Comparison of ENCODE assay signal across 29 cellular contexts in genomic region chr4:144872508-144873293, GRCh38.
DNase-seq lines count a peak whose midpoint lies in the region; ATAC-seq, FAIRE-seq and TF ChIP-seq lines count a peak whose summit lies in the region.
"Had no signal": no experiment of that assay in that cellular context is flagged by ENCODE, and none has a peak within 500 bp of the region (broad histone marks: within the 10 kb centered on the region; RNA-seq: fewer than 3 reads in every experiment).

No MANE protein-coding gene starts in this region.

- H3K27me3 ChIP-seq in astrocyte (ENCODE audit: insufficient read depth, low read length) (no peaks in the 10 kb centered on the region), endothelial cell of umbilical vein (ENCODE audit: control insufficient read depth in 2 of 2, insufficient read depth in 2 of 2, low read length in 2 of 2) (no peaks in the 10 kb centered on the region), tibial artery (no peaks in the 10 kb centered on the region)
- H3K27me3 ChIP-seq in effector memory CD4-positive, alpha-beta T cell (replicated peaks; ENCODE audit: control insufficient read depth, insufficient read depth, low read length, poor library complexity, severe bottlenecking) = no peaks in the 10 kb centered on the region
- no peaks in the 10 kb centered on the region for H3K27me3 ChIP-seq in naive thymus-derived CD4-positive, alpha-beta T cell (ENCODE audit: control insufficient read depth in 2 of 2, insufficient read depth in 2 of 2, low read length in 2 of 2)
- H3K27me3 ChIP-seq: BLaER1 treated with 17β-estradiol and CSF1 and Interleukin-3, amounts not matched to agents 10 nM and 100 nM; neural progenitor cell; transverse colon had no signal

- dilution Hi-C loops in endothelial cell of umbilical vein (cut with MboI; ENCODE audit: extremely low pct_ligation_motif_present, low sequenced_read_pairs) = no loop called here

- H3K9me1 ChIP-seq in endothelial cell of umbilical vein (replicated peaks; ENCODE audit: control insufficient read depth, extremely low read depth, insufficient read depth, low read length) = no peaks in the 10 kb centered on the region

- H3K27me3 Mint-ChIP-seq in astrocyte (ENCODE audit: low read depth, unreplicated experiment) = no peaks in the 10 kb centered on the region
- peaks cover 0 to 11% (median 0%) of the 10 kb centered on the region in 5 donors for H3K27me3 Mint-ChIP-seq in naive thymus-derived CD4-positive, alpha-beta T cell
- H3K27me3 Mint-ChIP-seq: stimulated activated naive CD8-positive, alpha-beta T cell treated with anti-CD3 and anti-CD28 coated beads, Interleukin-15, amount 100 ng/mL, for 72 hours had no signal

- no peaks in the 10 kb centered on the region for H3K9me3 ChIP-seq in astrocyte (ENCODE audit: insufficient read depth, low read depth, low read length)
- no peaks in the 10 kb centered on the region for H3K9me3 ChIP-seq in endothelial cell of umbilical vein (replicated peaks; ENCODE audit: control insufficient read depth, insufficient read depth, low read length)
- H3K9me3 ChIP-seq in tibial artery = no peaks in the 10 kb centered on the region
- no peaks in the 10 kb centered on the region for H3K9me3 ChIP-seq in effector memory CD4-positive, alpha-beta T cell (ENCODE audit: control insufficient read depth, low read length)
- H3K9me3 ChIP-seq in naive thymus-derived CD4-positive, alpha-beta T cell (ENCODE audit: control insufficient read depth in 2 of 3, low read length in 3 of 3) = no peaks in the 10 kb centered on the region
- H3K9me3 ChIP-seq: BLaER1 treated with 17β-estradiol and CSF1 and Interleukin-3, amounts not matched to agents 10 nM and 100 nM; transverse colon had no signal

- no peak for TF ChIP-seq CTCF in astrocyte (IDR thresholded peaks at IDR 0.05; ENCODE audit: insufficient read depth, low read depth, low read length)
- no peak for TF ChIP-seq CTCF in endothelial cell of umbilical vein (IDR thresholded peaks at IDR 0.05; ENCODE audit: extremely low read depth in 1 of 2, insufficient read depth in 1 of 2, low read depth in 1 of 2, low read length in 2 of 2)
- no peak for TF ChIP-seq CTCF in tibial artery (IDR thresholded peaks at IDR 0.05)

- intact Hi-C loops in endothelial cell of umbilical vein (cut with micrococcal nuclease) = no loop called here
- intact Hi-C loops in left colon (cut with DNase I, micrococcal nuclease) = no loop called here
- intact Hi-C loops in tibial artery (cut with DNase I; ENCODE audit: low total_unique reads) = no loop called here
- intact Hi-C loops in naive thymus-derived CD4-positive, alpha-beta T cell (cut with micrococcal nuclease) = no loop called here

- H3K9me3 Mint-ChIP-seq in astrocyte (ENCODE audit: unreplicated experiment) = no peaks in the 10 kb centered on the region
- H3K9me3 Mint-ChIP-seq in naive thymus-derived CD4-positive, alpha-beta T cell = peaks cover 0 to 11% (median under 1%) of the 10 kb centered on the region in 11 donors
- H3K9me3 Mint-ChIP-seq: neural progenitor cell had no signal

- no peak for FAIRE-seq in astrocyte (lab: Jason Lieb, UNC)
- no peak for FAIRE-seq in endothelial cell of umbilical vein (lab: Jason Lieb, UNC)
- FAIRE-seq: bronchial epithelial cell, colon, frontal cortex, GM12878 had no signal

- H3K27ac ChIP-seq in astrocyte (ENCODE audit: low read depth, low read length) (no peak overlapping the region), endothelial cell of umbilical vein (ENCODE audit: insufficient read depth, low read depth, low read length) (no peak overlapping the region), tibial artery (peak overlapping the region; percentile 9 to 19)
- H3K27ac ChIP-seq in effector memory CD4-positive, alpha-beta T cell (ENCODE audit: insufficient read depth, low read length, poor library complexity, severe bottlenecking) = no peak overlapping the region
- H3K27ac ChIP-seq in naive thymus-derived CD4-positive, alpha-beta T cell (ENCODE audit: low read depth, low read length) = no peak overlapping the region
- H3K27ac ChIP-seq: BLaER1 treated with 17β-estradiol and CSF1 and Interleukin-3, amounts not matched to agents 10 nM and 100 nM; neural progenitor cell; transverse colon had no signal

- TF ChIP-seq POLR2A in endothelial cell of umbilical vein (IDR thresholded peaks at IDR 0.05; ENCODE audit: low read depth, low read length) = no peak

- H3K27ac Mint-ChIP-seq in astrocyte (ENCODE audit: unreplicated experiment) = no peak overlapping the region
- no peak overlapping the region for H3K27ac Mint-ChIP-seq in naive thymus-derived CD4-positive, alpha-beta T cell
- H3K27ac Mint-ChIP-seq: H9; neural progenitor cell; stimulated activated naive CD8-positive, alpha-beta T cell treated with anti-CD3 and anti-CD28 coated beads, Interleukin-15, amount 100 ng/mL, for 72 hours had no signal

- CTCF ChIA-PET in endothelial cell of umbilical vein (lab: Charles Lee) = interaction anchor here (1.5 kb wide), 1 partner anchor 15 kb away, joined by 4 read pairs; no protein-coding TSS in a partner anchor
- CTCF ChIA-PET in naive thymus-derived CD4-positive, alpha-beta T cell (lab: Charles Lee) = no interaction called here

- H3K36me3 Mint-ChIP-seq in astrocyte (ENCODE audit: low read depth, unreplicated experiment) = no peaks in the 10 kb centered on the region
- no peaks in the 10 kb centered on the region for H3K36me3 Mint-ChIP-seq in naive thymus-derived CD4-positive, alpha-beta T cell
- H3K36me3 Mint-ChIP-seq: neural progenitor cell had no signal

- H3K4me1 Mint-ChIP-seq in astrocyte (ENCODE audit: low read depth, unreplicated experiment) = no peaks in the 10 kb centered on the region
- no peaks in the 10 kb centered on the region for H3K4me1 Mint-ChIP-seq in naive thymus-derived CD4-positive, alpha-beta T cell
- H3K4me1 Mint-ChIP-seq: H9; neural progenitor cell; stimulated activated naive CD8-positive, alpha-beta T cell treated with anti-CD3 and anti-CD28 coated beads, Interleukin-15, amount 100 ng/mL, for 72 hours had no signal

- H3K4me2 ChIP-seq in astrocyte (ENCODE audit: low read length) (no peak overlapping the region), endothelial cell of umbilical vein (ENCODE audit: insufficient read depth, low read length) (no peak overlapping the region)
- H3K4me2 ChIP-seq: BLaER1 treated with 17β-estradiol and CSF1 and Interleukin-3, amounts not matched to agents 10 nM and 100 nM; neural progenitor cell had no signal

- H3K4me3 ChIP-seq in astrocyte (ENCODE audit: insufficient read depth, low read depth, low read length) (no peak overlapping the region), endothelial cell of umbilical vein (replicated peaks in 1 of 3; ENCODE audit: insufficient read depth in 1 of 3, low read depth in 1 of 3, low read length in 3 of 3) (no peak overlapping the region), tibial artery (peak overlapping the region in 1 of 2 donors; percentile 10)
- no peak overlapping the region for H3K4me3 ChIP-seq in effector memory CD4-positive, alpha-beta T cell (ENCODE audit: insufficient read depth, low read depth, low read length, poor library complexity, severe bottlenecking)
- no peak overlapping the region for H3K4me3 ChIP-seq in naive thymus-derived CD4-positive, alpha-beta T cell (ENCODE audit: low read length)
- H3K4me3 ChIP-seq: BLaER1 treated with 17β-estradiol and CSF1 and Interleukin-3, amounts not matched to agents 10 nM and 100 nM; GM12878; neural progenitor cell; transverse colon had no signal

- ATAC-seq in left colon = peak; percentile 41
- ATAC-seq in naive thymus-derived CD4-positive, alpha-beta T cell = no peak
- ATAC-seq: activated CD4-positive, CD25-positive, alpha-beta regulatory T cell treated with anti-CD3 and anti-CD28 coated beads, Interleukin-2, amount 50 U/mL, for 24 hours; GM12878; stimulated activated naive CD8-positive, alpha-beta T cell treated with anti-CD3 and anti-CD28 coated beads, Interleukin-15, amount 100 ng/mL, for 72 hours had no signal

- H3K4me1 ChIP-seq in astrocyte (ENCODE audit: insufficient read depth, low read length) = no peaks in the 10 kb centered on the region
- no peaks in the 10 kb centered on the region for H3K4me1 ChIP-seq in endothelial cell of umbilical vein (ENCODE audit: control insufficient read depth, extremely low read depth, insufficient read depth, low read length)
- H3K4me1 ChIP-seq in tibial artery = peaks cover 0 to 14% (median 0%) of the 10 kb centered on the region in 4 donors
- no peaks in the 10 kb centered on the region for H3K4me1 ChIP-seq in effector memory CD4-positive, alpha-beta T cell (ENCODE audit: control insufficient read depth, insufficient read depth, low read length, poor library complexity, severe bottlenecking)
- H3K4me1 ChIP-seq in naive thymus-derived CD4-positive, alpha-beta T cell (ENCODE audit: control insufficient read depth in 2 of 2, insufficient read depth in 2 of 2, low read length in 2 of 2) = no peaks in the 10 kb centered on the region
- H3K4me1 ChIP-seq: BLaER1 treated with 17β-estradiol and CSF1 and Interleukin-3, amounts not matched to agents 10 nM and 100 nM; neural progenitor cell; transverse colon had no signal

- no peaks in the 10 kb centered on the region for H3K36me3 ChIP-seq in astrocyte (ENCODE audit: insufficient read depth, low read length)
- no peaks in the 10 kb centered on the region for H3K36me3 ChIP-seq in endothelial cell of umbilical vein (ENCODE audit: control insufficient read depth in 2 of 2, extremely low read depth in 1 of 2, insufficient read depth in 2 of 2, low read length in 2 of 2)
- H3K36me3 ChIP-seq in tibial artery = no peaks in the 10 kb centered on the region
- no peaks in the 10 kb centered on the region for H3K36me3 ChIP-seq in effector memory CD4-positive, alpha-beta T cell (ENCODE audit: control insufficient read depth, insufficient read depth, low read length)
- no peaks in the 10 kb centered on the region for H3K36me3 ChIP-seq in naive thymus-derived CD4-positive, alpha-beta T cell (ENCODE audit: control insufficient read depth in 2 of 3, insufficient read depth in 3 of 3, low read length in 3 of 3)
- H3K36me3 ChIP-seq: BLaER1 treated with 17β-estradiol and CSF1 and Interleukin-3, amounts not matched to agents 10 nM and 100 nM; neural progenitor cell; transverse colon had no signal

- no peak overlapping the region for H3K9ac ChIP-seq in astrocyte (ENCODE audit: low read length)
- no peak overlapping the region for H3K9ac ChIP-seq in endothelial cell of umbilical vein (replicated peaks; ENCODE audit: extremely low read depth, insufficient read depth, low read length)
- H3K9ac ChIP-seq: BLaER1 treated with 17β-estradiol and CSF1 and Interleukin-3, amounts not matched to agents 10 nM and 100 nM; neural progenitor cell had no signal

- no peak overlapping the region for H3K4me3 Mint-ChIP-seq in astrocyte (ENCODE audit: unreplicated experiment)
- H3K4me3 Mint-ChIP-seq in naive thymus-derived CD4-positive, alpha-beta T cell = no peak overlapping the region
- H3K4me3 Mint-ChIP-seq: H9; neural progenitor cell; stimulated activated naive CD8-positive, alpha-beta T cell treated with anti-CD3 and anti-CD28 coated beads, Interleukin-15, amount 100 ng/mL, for 72 hours had no signal

- POLR2A ChIA-PET in endothelial cell of umbilical vein (lab: Charles Lee) = no interaction called here
- POLR2A ChIA-PET in naive thymus-derived CD4-positive, alpha-beta T cell (lab: Charles Lee) = no interaction called here

- H4K20me1 ChIP-seq in astrocyte (ENCODE audit: insufficient read depth, low read length) (no peaks in the 10 kb centered on the region), endothelial cell of umbilical vein (replicated peaks; ENCODE audit: control insufficient read depth, extremely low read depth, insufficient read depth, low read length) (no peaks in the 10 kb centered on the region)
- H4K20me1 ChIP-seq: BLaER1 treated with 17β-estradiol and CSF1 and Interleukin-3, amounts not matched to agents 10 nM and 100 nM had no signal

- H3K79me2 ChIP-seq in astrocyte (ENCODE audit: insufficient read depth, low read length) (no peaks in the 10 kb centered on the region), endothelial cell of umbilical vein (ENCODE audit: control insufficient read depth, insufficient read depth, low read length) (no peaks in the 10 kb centered on the region)

- peak; percentile 8 for DNase-seq in astrocyte (ENCODE audit: low read depth)
- DNase-seq in endothelial cell of umbilical vein (ENCODE audit: low read depth, low spot score) = peak; percentile 11
- no peak for DNase-seq in left colon
- peak in 1 of 2 donors; percentile 50 for DNase-seq in tibial artery
- no peak for DNase-seq in effector memory CD4-positive, alpha-beta T cell
- no peak for DNase-seq in GM19238 (ENCODE audit: insufficient read length, low spot score)
- DNase-seq in naive thymus-derived CD4-positive, alpha-beta T cell = no peak
- DNase-seq: activated CD4-positive, alpha-beta T cell treated with anti-CD3 and anti-CD28 coated beads, Interleukin-2, amount 50 U/mL, for 48 hours; activated naive CD4-positive, alpha-beta T cell; activated T-cell treated with anti-CD3 and anti-CD28 coated beads, Interleukin-2, amount 50 U/mL, for 48 hours; DMS153; effector CD8-positive, alpha-beta T cell; H9; Kasumi-1; NCI-H1417; NCI-H2081; NCI-H226; NCI-H69; SHP77; stimulated activated CD4-positive, alpha-beta T cell treated with anti-CD3 and anti-CD28 coated beads, Interleukin-2, amount 100 ng/mL, for 48 hours; stimulated activated naive CD8-positive, alpha-beta T cell treated with anti-CD3 and anti-CD28 coated beads, Interleukin-15, amount 100 ng/mL, for 72 hours; transverse colon had no signal

- H2AFZ ChIP-seq in astrocyte (ENCODE audit: low read depth, low read length) (no peak overlapping the region), endothelial cell of umbilical vein (ENCODE audit: low read depth, low read length) (no peak overlapping the region)
- H2AFZ ChIP-seq: neural progenitor cell had no signal

- no TSS peak for BruUV-seq in endothelial cell of umbilical vein (replicated peaks; lab: Mats Ljungman, UMichigan)

Comparison
In these comparisons a context has a peak if more than half of its experiments do, and no peak if none do; other contexts are left out.
1. DNase-seq: peak in astrocyte (single experiment) and endothelial cell of umbilical vein (single experiment); none in left colon (0 of 2), effector memory CD4-positive, alpha-beta T cell (0 of 3), GM19238 (single experiment) and naive thymus-derived CD4-positive, alpha-beta T cell (0 of 9).
2. H3K27ac ChIP-seq: peak in tibial artery (2 of 2); none in astrocyte (single experiment), endothelial cell of umbilical vein (single experiment), effector memory CD4-positive, alpha-beta T cell (single experiment) and naive thymus-derived CD4-positive, alpha-beta T cell (single experiment).